ENCODE assay signal across 8 cellular contexts in the genomic region with DNA sequence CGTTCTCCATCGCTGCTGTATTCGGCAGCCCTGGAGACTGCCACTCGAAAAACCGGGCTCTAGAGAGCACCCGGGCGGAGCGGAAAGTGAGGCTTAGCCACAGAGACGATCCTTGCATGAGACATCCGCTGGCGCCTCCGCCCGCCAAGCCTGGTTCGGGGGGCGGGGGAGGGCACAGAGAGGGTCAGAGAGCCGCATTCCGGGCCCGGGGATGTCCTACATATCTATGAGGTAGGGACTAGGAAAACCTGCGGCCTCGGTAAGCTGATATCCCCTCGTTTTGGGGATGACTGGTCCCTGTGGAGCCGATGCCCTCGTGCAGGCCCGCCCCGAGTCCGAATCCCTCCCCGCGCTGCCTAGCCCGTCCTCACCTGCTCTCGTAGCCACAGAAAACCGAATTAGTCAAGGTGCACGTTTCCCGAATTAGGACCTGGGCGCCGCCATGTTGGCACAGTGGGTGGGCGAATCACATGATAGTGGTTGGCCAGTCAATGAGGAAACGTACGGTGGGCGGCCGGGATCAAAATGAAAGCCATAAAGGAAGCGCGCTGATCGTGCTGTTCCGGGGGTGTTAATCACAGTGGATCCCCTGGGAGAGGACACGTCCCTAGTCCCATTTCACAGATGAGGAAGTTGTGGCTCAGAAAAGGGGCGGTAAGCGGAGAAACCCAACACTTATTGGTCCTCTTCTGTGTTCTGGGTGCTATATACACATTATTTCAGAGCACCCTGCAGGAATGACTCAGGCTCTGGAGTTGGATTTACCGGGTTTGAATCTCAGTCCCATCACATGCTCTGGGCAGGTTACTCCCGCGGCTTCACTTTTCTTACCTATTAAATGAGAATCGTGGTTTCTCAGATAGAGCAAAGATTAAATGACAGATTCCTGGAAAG. TPM values are rescaled to one million over a fixed set of nuclear protein-coding genes. Genes with fewer than 3 reads are reported as not detected.
DNase-seq lines count a peak whose midpoint lies in the region; ATAC-seq and TF ChIP-seq lines count a peak whose summit lies in the region.

A gene (minus strand): TSS at position 459 of the 894 bp plus-strand sequence. CDS start 341 bp downstream, at position 118.

- ATAC-seq in HG03159 (IDR thresholded peaks at IDR 0.05; ENCODE audit: unreplicated experiment) (peak; percentile 56), GM18520 (IDR thresholded peaks at IDR 0.05; ENCODE audit: unreplicated experiment) (no peak)
- ATAC-seq in activated CD4-positive, CD25-positive, alpha-beta regulatory T cell treated with anti-CD3 and anti-CD28 coated beads, Interleukin-2, amount 50 U/mL, for 24 hours, result peak; percentile 52 to 59

- H3K36me3 ChIP-seq in kidney epithelial cell (ENCODE audit: control insufficient read depth, insufficient read depth, low read length), result no peaks in the 10 kb centered on the region

- no peaks in the 10 kb centered on the region for H3K27me3 ChIP-seq in kidney epithelial cell (ENCODE audit: control insufficient read depth, insufficient read depth, low read length)

- DNase-seq in GM12864 (ENCODE audit: low read depth), result peak; percentile 87
- peak; percentile 87 to 93 for DNase-seq in NCI-H446 (lab: John Stamatoyannopoulos, UW)
- DNase-seq in cerebellar cortex (ENCODE audit: low spot score), result peak; percentile 93
- DNase-seq in kidney epithelial cell (ENCODE audit: low read depth), result peak; percentile 72
- DNase-seq in stimulated activated CD4-positive, alpha-beta T cell treated with anti-CD3 and anti-CD28 coated beads, Interleukin-15, amount 100 ng/mL, for 1 hour (ENCODE audit: low read depth in 1 of 2, low spot score in 1 of 2), result peak; percentile 66 to 83

- peak within 1 kb of the TSS; percentile 81 for H3K4me3 ChIP-seq in GM12864 (ENCODE audit: low read depth, low read length)
- H3K4me3 ChIP-seq in kidney epithelial cell (ENCODE audit: low read depth, low read length), result peak within 1 kb of the TSS; percentile 82

- TF ChIP-seq CTCF in GM12864 (IDR thresholded peaks at IDR 0.05; ENCODE audit: low read depth, low read length, missing control alignments) (no peak), kidney epithelial cell (IDR thresholded peaks at IDR 0.05; ENCODE audit: insufficient read depth, low read length, poor library complexity, severe bottlenecking) (no peak)

RNA-seq across cellular contexts. Expression of the gene that starts here (rescaled TPM):
- total RNA-seq in kidney epithelial cell, result 69.4 and 74.7 TPM in 2 replicates
